Comparison of ENCODE assay signal across 8 cellular contexts in genomic region chrX:137032378-137032694, GRCh38. TPM values are rescaled to one million over a fixed set of nuclear protein-coding genes. Genes with fewer than 3 reads are reported as not detected.
A peak's percentile ranks its signal among the peaks of the same experiment; 100 is the strongest.
DNase-seq lines count a peak whose midpoint lies in the region; ATAC-seq and TF ChIP-seq lines count a peak whose summit lies in the region.

No MANE protein-coding gene starts in this region.

- no peaks in the 10 kb centered on the region for H4K20me1 ChIP-seq in SK-N-SH (ENCODE audit: insufficient read depth)

- WGBS in SK-N-SH (ENCODE audit: low lambda C conversion rate), result 3% methylated on average over 13 of the region's 13 CpGs

- CTCF ChIA-PET in SK-N-SH (lab: Yijun Ruan, JAX), result interaction anchor here (2.5 kb wide), 1 partner anchor 20 kb away, joined by 8 read pairs; no protein-coding TSS in a partner anchor

- TF ChIP-seq RAD21 in SK-N-SH (IDR thresholded peaks at IDR 0.05; ENCODE audit: low read length), result no peak

- no peaks in the 10 kb centered on the region for H3K9me2 ChIP-seq in SK-N-SH

- TF ChIP-seq EP300 in SK-N-SH (IDR thresholded peaks at IDR 0.05; ENCODE audit: borderline replicate concordance in 1 of 2, low read depth in 1 of 2, low read length in 1 of 2), result no peak

- H3K4me3 ChIP-seq in SK-N-SH (ENCODE audit: low read depth in 2 of 2, low read length in 1 of 2) (peak overlapping the region; percentile 37 to 41), MG63 (peak overlapping the region; percentile 39), fibroblast of pulmonary artery (replicated peaks; ENCODE audit: low read depth, low read length) (peak overlapping the region; percentile 52), subcutaneous abdominal adipose tissue (ENCODE audit: low read depth in 1 of 5, low read length in 5 of 5) (peak overlapping the region; percentile 34 to 72 (median 54))

- H3K79me2 ChIP-seq in SK-N-SH (ENCODE audit: insufficient read depth), result no peaks in the 10 kb centered on the region

- H3K36me3 ChIP-seq in SK-N-SH (replicated peaks in 1 of 2; ENCODE audit: control insufficient read depth in 1 of 2, insufficient read depth in 2 of 2, low read length in 1 of 2) (no peaks in the 10 kb centered on the region), MG63 (no peaks in the 10 kb centered on the region), subcutaneous abdominal adipose tissue (ENCODE audit: control insufficient read depth in 5 of 5, insufficient read depth in 5 of 5, low read length in 5 of 5) (no peaks in the 10 kb centered on the region)

- TF ChIP-seq CTCF in SK-N-SH (IDR thresholded peaks at IDR 0.05) (no peak), fibroblast of pulmonary artery (IDR thresholded peaks at IDR 0.05; ENCODE audit: low read length, missing control alignments) (no peak)

- no peaks in the 10 kb centered on the region for H3F3A ChIP-seq in SK-N-SH (replicated peaks; ENCODE audit: insufficient read depth)

- H3K27ac ChIP-seq in SK-N-SH (ENCODE audit: low read depth in 2 of 2, low read length in 1 of 2) (no peak overlapping the region), subcutaneous abdominal adipose tissue (ENCODE audit: low read depth, low read length) (no peak overlapping the region)

- 0 out of 2 replicates have a peak overlapping the region, but pooled peaks have one; percentile 12 for H2AFZ ChIP-seq in SK-N-SH (ENCODE audit: low read depth)

- H3K4me2 ChIP-seq in SK-N-SH, result peak overlapping the region; percentile 61

- no peak for DNase-seq in SK-N-SH
- DNase-seq in MG63, result no peak
- no peak for DNase-seq in fibroblast of pulmonary artery (ENCODE audit: low read depth)
- DNase-seq in NCI-H2107 treated with DMSO at 0.1 percent for 48 hours (lab: John Stamatoyannopoulos, UW; ENCODE audit: unreplicated experiment), result no peak
- DNase-seq in NCI-H524 treated with DMSO at 0.1 percent for 48 hours (lab: John Stamatoyannopoulos, UW), result no peak
- DNase-seq in KG1 (lab: John Stamatoyannopoulos, UW), result no peak

- H3K9me3 ChIP-seq in SK-N-SH (no peaks in the 10 kb centered on the region), MG63 (no peaks in the 10 kb centered on the region), subcutaneous abdominal adipose tissue (ENCODE audit: control insufficient read depth in 5 of 5, low read length in 5 of 5) (peaks cover 0 to 4% (median 0%) of the 10 kb centered on the region in 5 donors)

- H3K9ac ChIP-seq in SK-N-SH, result no peak overlapping the region
- H3K9ac ChIP-seq in subcutaneous abdominal adipose tissue (ENCODE audit: low read length in 5 of 5), result no peak overlapping the region

- H3K4me1 ChIP-seq in SK-N-SH (ENCODE audit: control insufficient read depth in 1 of 2, insufficient read depth in 2 of 2, low read depth in 1 of 2, low read length in 1 of 2) (peaks cover 0 to 9% of the 10 kb centered on the region in 2 experiments; a peak in 1 of 4 replicates), subcutaneous abdominal adipose tissue (ENCODE audit: control insufficient read depth in 5 of 5, insufficient read depth in 5 of 5, low read length in 5 of 5) (peaks cover 0 to 25% (median 19%) of the 10 kb centered on the region in 5 donors)

- ATAC-seq in SK-N-SH treated with all-trans-retinoic acid at 6 μM for 48 hours, result no peak; the same call in 1 of the 3 replicates

- POLR2A ChIA-PET in SK-N-SH (lab: Yijun Ruan, JAX), result no interaction called here

- peaks cover 67% of the 10 kb centered on the region for H3K27me3 ChIP-seq in SK-N-SH (ENCODE audit: insufficient read depth)
- peaks cover 28% of the 10 kb centered on the region for H3K27me3 ChIP-seq in MG63
- peaks cover 44 to 61% (median 47%) of the 10 kb centered on the region in 5 donors for H3K27me3 ChIP-seq in subcutaneous abdominal adipose tissue (ENCODE audit: control insufficient read depth in 5 of 5, insufficient read depth in 4 of 5, low read length in 5 of 5)

TF ChIP-seq in SK-N-SH, 30 proteins besides CTCF, POLR2A, EP300 and RAD21 (continues in another document):
- TF ChIP-seq POLR2AphosphoS5 (IDR thresholded peaks at IDR 0.05; ENCODE audit: low read depth, low read length) (no peak), SIN3A (IDR thresholded peaks at IDR 0.05; ENCODE audit: borderline replicate concordance, low read depth, low read length) (no peak), RCOR1 (IDR thresholded peaks at IDR 0.05; ENCODE audit: low read length) (no peak), FOXM1 (IDR thresholded peaks at IDR 0.05; ENCODE audit: low read depth) (no peak), JUND (IDR thresholded peaks at IDR 0.05) (no peak), PBX3 (IDR thresholded peaks at IDR 0.05) (no peak), ELF1 (IDR thresholded peaks at IDR 0.05) (no peak), TAF1 (IDR thresholded peaks at IDR 0.05; ENCODE audit: borderline replicate concordance, low read depth, low read length) (no peak), USF2 (IDR thresholded peaks at IDR 0.05; ENCODE audit: borderline replicate concordance, low read depth, low read length) (no peak), EZH2phosphoT487 (IDR thresholded peaks at IDR 0.05; ENCODE audit: borderline replicate concordance, low read depth) (no peak), RXRA (IDR thresholded peaks at IDR 0.05; ENCODE audit: borderline replicate concordance, low read depth) (no peak), MXI1 (IDR thresholded peaks at IDR 0.05; ENCODE audit: low read depth, low read length) (no peak), YY1 (IDR thresholded peaks at IDR 0.05; ENCODE audit: low read depth) (no peak), FOXJ3 (CRISPR knock-in tag; IDR thresholded peaks at IDR 0.05) (no peak), TEAD4 (IDR thresholded peaks at IDR 0.05; ENCODE audit: borderline replicate concordance, insufficient read depth) (no peak), MEF2A (IDR thresholded peaks at IDR 0.05; ENCODE audit: borderline replicate concordance, low read depth) (no peak)

TF ChIP-seq in SK-N-SH treated with all-trans-retinoic acid at 6 μM for 48 hours, 23 proteins besides CTCF, POLR2A, EP300 and RAD21 (continues in another document):
- TF ChIP-seq PPARA (CRISPR knock-in tag; IDR thresholded peaks at IDR 0.05; ENCODE audit: borderline replicate concordance), result no peak
- no peak for TF ChIP-seq ZFP3 (CRISPR knock-in tag; IDR thresholded peaks at IDR 0.05)
- no peak for TF ChIP-seq TCF4 (CRISPR knock-in tag; IDR thresholded peaks at IDR 0.05; ENCODE audit: borderline replicate concordance)
- no peak for TF ChIP-seq POU6F1 (CRISPR knock-in tag; IDR thresholded peaks at IDR 0.05; ENCODE audit: borderline replicate concordance, low read depth)
- no peak for TF ChIP-seq ZNF565 (CRISPR knock-in tag; conservative IDR thresholded peaks at IDR 0.05; ENCODE audit: low read depth)
- no peak for TF ChIP-seq OSR1 (CRISPR knock-in tag; IDR thresholded peaks at IDR 0.05)
- TF ChIP-seq CREB5 (CRISPR knock-in tag; IDR thresholded peaks at IDR 0.05; ENCODE audit: low read depth), result no peak
- no peak for TF ChIP-seq ISL1 (CRISPR knock-in tag; IDR thresholded peaks at IDR 0.05)
- no peak for TF ChIP-seq ZFP30 (CRISPR knock-in tag; IDR thresholded peaks at IDR 0.05)
- no peak for TF ChIP-seq ESRRG (CRISPR knock-in tag; IDR thresholded peaks at IDR 0.05)
- TF ChIP-seq CSDC2 (CRISPR knock-in tag; IDR thresholded peaks at IDR 0.05), result no peak
- no peak for TF ChIP-seq BACH2 (CRISPR knock-in tag; IDR thresholded peaks at IDR 0.05; ENCODE audit: borderline replicate concordance)

RNA-seq across cellular contexts. Expression of gene GPR101, which starts 1.5 kb away (rescaled TPM):
- polyA plus RNA-seq in SK-N-SH (2012; rRNA removed), result not detected in 2 replicates
- not detected in 2 replicates for polyA plus RNA-seq in SK-N-SH (2012; cell fraction: cytosol; rRNA removed)
- polyA plus RNA-seq in SK-N-SH (2012; cell fraction: nucleus; rRNA removed), result not detected in 2 replicates
- not detected in 2 replicates for total RNA-seq in MG63 (2014; rRNA removed; shearing (Covaris generic); ENCODE audit: low replicate concordance)
